12 cellular contexts compared by ENCODE assay signal in the genomic region with DNA sequence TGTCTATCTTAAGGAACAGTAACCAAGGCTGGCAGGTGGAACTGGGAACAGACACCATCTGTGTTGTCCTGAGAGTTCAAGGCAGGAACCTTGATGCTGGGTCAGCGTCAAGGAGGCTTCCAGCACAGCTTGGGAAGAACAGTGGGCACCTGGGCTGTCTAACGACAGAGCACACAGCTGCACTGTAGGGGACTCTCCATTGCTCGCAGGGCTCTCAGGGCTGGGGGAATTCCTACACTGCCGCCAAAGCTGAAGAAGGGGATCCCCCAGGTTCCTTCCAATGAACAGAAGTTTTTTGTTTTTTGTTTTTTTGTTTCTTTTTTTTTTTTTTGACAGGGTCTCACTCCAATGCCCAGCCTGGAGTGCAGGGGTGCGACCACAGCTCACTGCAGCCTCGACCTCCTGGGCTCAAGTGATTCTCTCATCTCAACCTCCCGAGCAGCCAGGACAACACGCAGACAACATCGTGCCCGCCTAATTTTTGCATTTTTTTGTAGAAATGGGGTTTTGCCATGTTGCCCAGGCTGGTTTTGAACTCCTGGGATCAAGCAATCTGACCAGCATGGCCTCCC.
A peak's percentile ranks its signal among the peaks of the same experiment; 100 is the strongest.
DNase-seq lines count a peak whose midpoint lies in the region; ATAC-seq and TF ChIP-seq lines count a peak whose summit lies in the region.
"Had no signal": no experiment of that assay in that cellular context is flagged by ENCODE, and none has a peak within 500 bp of the region (broad histone marks: within the 10 kb centered on the region; RNA-seq: fewer than 3 reads in every experiment).

No MANE protein-coding gene starts in this region.

- DNase-seq in T-helper 1 cell (no peak), psoas muscle (no peak), amniotic stem cell (lab: John Stamatoyannopoulos, UW) (no peak), osteoblast (ENCODE audit: insufficient read length, low spot score, missing footprints) (no peak)
- DNase-seq: central memory CD4-positive, alpha-beta T cell; head of caudate nucleus; stimulated activated CD4-positive, alpha-beta T cell treated with anti-CD3 and anti-CD28 coated beads, Interleukin-2, amount 100 ng/mL, for 24 hours had no signal

- intact Hi-C loops in psoas muscle (cut with DNase I): loop anchor here in 1 of 2 donors (10.0 kb wide), 1 partner anchor 171 kb away; no protein-coding TSS in a partner anchor

- H3K4me3 Mint-ChIP-seq in T-helper 1 cell treated with Interleukin-12 subunit alpha and Interleukin-12 subunit beta and Interleukin-4 antibody, amounts not matched to agents 30 μg/mL and 1 μg/mL, for 36 hours: peak overlapping the region; percentile 22

- no peak overlapping the region for H2AFZ ChIP-seq in osteoblast (ENCODE audit: low read length)

- H3K79me2 ChIP-seq in osteoblast (ENCODE audit: insufficient read depth, low read length): no peaks in the 10 kb centered on the region

- TF ChIP-seq CTCF in psoas muscle (IDR thresholded peaks at IDR 0.05): no peak
- no peak for TF ChIP-seq CTCF in osteoblast (IDR thresholded peaks at IDR 0.05; ENCODE audit: extremely low read depth, low read depth, low read length)

- H3K27me3 Mint-ChIP-seq in T-helper 1 cell treated with Interleukin-12 subunit alpha and Interleukin-12 subunit beta and Interleukin-4 antibody, amounts not matched to agents 30 μg/mL and 1 μg/mL, for 36 hours (ENCODE audit: low read depth): peaks cover 3% of the 10 kb centered on the region

- no peaks in the 10 kb centered on the region for H4K20me1 ChIP-seq in osteoblast (ENCODE audit: insufficient read depth, low read length)

- H3K4me2 ChIP-seq in osteoblast (ENCODE audit: insufficient read depth, low read length): no peak overlapping the region

- H3K4me1 Mint-ChIP-seq in T-helper 1 cell treated with Interleukin-12 subunit alpha and Interleukin-12 subunit beta and Interleukin-4 antibody, amounts not matched to agents 30 μg/mL and 1 μg/mL, for 36 hours (ENCODE audit: low read depth): peaks cover 59% of the 10 kb centered on the region

- H3K27ac Mint-ChIP-seq in T-helper 1 cell treated with Interleukin-12 subunit alpha and Interleukin-12 subunit beta and Interleukin-4 antibody, amounts not matched to agents 30 μg/mL and 1 μg/mL, for 36 hours: peak overlapping the region; percentile 87

- H3K27me3 ChIP-seq in psoas muscle (ENCODE audit: insufficient read depth in 3 of 3, low read length in 2 of 3) (no peaks in the 10 kb centered on the region), osteoblast (ENCODE audit: insufficient read depth, low read length) (no peaks in the 10 kb centered on the region)

- H3K9me3 ChIP-seq in psoas muscle (no peaks in the 10 kb centered on the region), osteoblast (ENCODE audit: low read depth, low read length) (no peaks in the 10 kb centered on the region)

- no peaks in the 10 kb centered on the region for H3K9me3 Mint-ChIP-seq in T-helper 1 cell treated with Interleukin-12 subunit alpha and Interleukin-12 subunit beta and Interleukin-4 antibody, amounts not matched to agents 30 μg/mL and 1 μg/mL, for 36 hours

- 68 to 76% (median 70%) methylated on average over 10 of the region's 10 CpGs for WGBS in psoas muscle, 3 donors

- peak overlapping the region; percentile 65 for H3K4me3 ChIP-seq in psoas muscle
- no peak overlapping the region for H3K4me3 ChIP-seq in osteoblast (ENCODE audit: insufficient read depth, low read length)

- H3K27ac ChIP-seq in psoas muscle (peak overlapping the region; percentile 92), osteoblast (ENCODE audit: low read depth, low read length) (no peak overlapping the region)
- H3K27ac ChIP-seq: 22Rv1 had no signal

- ATAC-seq in GM21515 (IDR thresholded peaks at IDR 0.05; ENCODE audit: unreplicated experiment) (peak; percentile 42), HG03342 (IDR thresholded peaks at IDR 0.05; ENCODE audit: unreplicated experiment) (peak; percentile 54), psoas muscle (no peak), GM21381 (IDR thresholded peaks at IDR 0.05; ENCODE audit: unreplicated experiment) (no peak)

- H3K36me3 Mint-ChIP-seq in T-helper 1 cell treated with Interleukin-12 subunit alpha and Interleukin-12 subunit beta and Interleukin-4 antibody, amounts not matched to agents 30 μg/mL and 1 μg/mL, for 36 hours (ENCODE audit: low read depth): peaks cover 3% of the 10 kb centered on the region

- H3K4me1 ChIP-seq in psoas muscle (peaks cover 71% of the 10 kb centered on the region), osteoblast (ENCODE audit: insufficient read depth, low read length) (no peaks in the 10 kb centered on the region)

- H3K36me3 ChIP-seq in psoas muscle (ENCODE audit: insufficient read depth in 1 of 2, low read depth in 1 of 2) (no peaks in the 10 kb centered on the region), osteoblast (ENCODE audit: insufficient read depth, low read length) (no peaks in the 10 kb centered on the region)

Comparison
In these comparisons a context has a peak if more than half of its experiments do, and no peak if none do; other contexts are left out.
1. ATAC-seq: peak in GM21515 (single experiment) and HG03342 (single experiment); none in psoas muscle (0 of 4) and GM21381 (single experiment).